3 cellular contexts compared by ENCODE assay signal in genomic region chr5:42785756-42786155, GRCh38.
A peak's percentile ranks its signal among the peaks of the same experiment; 100 is the strongest.
TF ChIP-seq lines count a peak whose summit lies in the region.

No MANE protein-coding gene starts in this region.

TF ChIP-seq in A549, 52 proteins besides CTCF, POLR2A, EP300 and RAD21:
- TF ChIP-seq MYC (IDR thresholded peaks at IDR 0.05; ENCODE audit: borderline replicate concordance, low read length) (no peak), JUN (IDR thresholded peaks at IDR 0.05) (no peak), FOSL2 (IDR thresholded peaks at IDR 0.05) (no peak), FOSL2 (CRISPR knock-in tag; IDR thresholded peaks at IDR 0.05) (no peak), ELK1 (IDR thresholded peaks at IDR 0.05; ENCODE audit: low read depth, low read length) (no peak), CHD4 (IDR thresholded peaks at IDR 0.05; ENCODE audit: borderline replicate concordance) (no peak), RFX5 (IDR thresholded peaks at IDR 0.05) (no peak), HDAC2 (IDR thresholded peaks at IDR 0.05) (no peak), KDM5A (IDR thresholded peaks at IDR 0.05) (no peak), E2F6 (IDR thresholded peaks at IDR 0.05; ENCODE audit: borderline replicate concordance, low read depth) (no peak), TFCP2L1 (CRISPR knock-in tag; IDR thresholded peaks at IDR 0.05) (no peak), PBX3 (IDR thresholded peaks at IDR 0.05) (no peak), FOSB (CRISPR knock-in tag; IDR thresholded peaks at IDR 0.05) (no peak), RARB (CRISPR knock-in tag; IDR thresholded peaks at IDR 0.05) (no peak), TP53 (CRISPR knock-in tag; IDR thresholded peaks at IDR 0.05) (no peak), MAFK (IDR thresholded peaks at IDR 0.05; ENCODE audit: partially characterized antibody) (no peak), GATA3 (IDR thresholded peaks at IDR 0.05; ENCODE audit: borderline replicate concordance) (no peak), CBX2 (IDR thresholded peaks at IDR 0.05; ENCODE audit: borderline replicate concordance, low read depth) (no peak)

TF ChIP-seq in K562, 482 proteins besides CTCF, POLR2A, EP300 and RAD21:
- no peak for TF ChIP-seq PYGO2 (tag; IDR thresholded peaks at IDR 0.05)
- peak; percentile 91 for TF ChIP-seq ZNF324 (CRISPR knock-in tag; IDR thresholded peaks at IDR 0.05)

TF ChIP-seq in H1, 55 proteins besides CTCF, POLR2A, EP300 and RAD21:
- TF ChIP-seq TAF1 (IDR thresholded peaks at IDR 0.05; ENCODE audit: low read depth, low read length) (no peak), RFX5 (IDR thresholded peaks at IDR 0.05; ENCODE audit: borderline replicate concordance, low read depth, low read length) (no peak), SP1 (IDR thresholded peaks at IDR 0.05; ENCODE audit: low read depth, low read length) (no peak), HDAC2 (IDR thresholded peaks at IDR 0.05; ENCODE audit: borderline replicate concordance in 1 of 2, low read depth in 2 of 2, low read length in 2 of 2) (no peak), SP2 (IDR thresholded peaks at IDR 0.05; ENCODE audit: low read length) (no peak)
- TF ChIP-seq, protein P1, sequence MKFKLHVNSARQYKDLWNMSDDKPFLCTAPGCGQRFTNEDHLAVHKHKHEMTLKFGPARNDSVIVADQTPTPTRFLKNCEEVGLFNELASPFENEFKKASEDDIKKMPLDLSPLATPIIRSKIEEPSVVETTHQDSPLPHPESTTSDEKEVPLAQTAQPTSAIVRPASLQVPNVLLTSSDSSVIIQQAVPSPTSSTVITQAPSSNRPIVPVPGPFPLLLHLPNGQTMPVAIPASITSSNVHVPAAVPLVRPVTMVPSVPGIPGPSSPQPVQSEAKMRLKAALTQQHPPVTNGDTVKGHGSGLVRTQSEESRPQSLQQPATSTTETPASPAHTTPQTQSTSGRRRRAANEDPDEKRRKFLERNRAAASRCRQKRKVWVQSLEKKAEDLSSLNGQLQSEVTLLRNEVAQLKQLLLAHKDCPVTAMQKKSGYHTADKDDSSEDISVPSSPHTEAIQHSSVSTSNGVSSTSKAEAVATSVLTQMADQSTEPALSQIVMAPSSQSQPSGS (IDR thresholded peaks at IDR 0.05; ENCODE audit: low read length) = no peak
